ENCODE assay signal across 21 cellular contexts in the genomic region with DNA sequence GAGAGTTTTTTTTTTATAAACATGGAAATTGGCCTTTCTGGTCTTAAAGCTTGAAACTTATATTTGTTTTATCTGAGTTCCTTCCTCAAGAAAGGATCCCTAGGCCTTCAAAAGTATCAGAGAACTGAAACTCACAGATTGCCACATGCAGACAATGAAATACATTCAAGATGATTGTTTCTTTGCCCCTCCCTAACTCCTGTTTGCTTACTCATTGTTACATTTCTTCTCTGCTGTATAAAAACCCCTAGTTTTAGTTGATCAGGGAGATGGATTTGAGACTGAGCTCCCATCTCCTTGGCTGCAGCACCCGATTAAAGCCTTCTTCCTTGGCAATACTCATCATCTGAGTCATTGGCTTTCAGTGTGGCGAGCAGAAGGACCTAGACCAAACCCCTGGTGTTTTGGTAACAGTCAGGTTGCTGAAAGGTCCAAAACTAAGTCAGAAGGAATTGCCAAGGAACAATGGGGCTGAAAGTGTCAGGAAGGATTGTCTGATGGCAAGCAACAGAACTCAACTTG.
"Had no signal": no experiment of that assay in that cellular context is flagged by ENCODE, and none has a peak within 500 bp of the region (broad histone marks: within the 10 kb centered on the region; RNA-seq: fewer than 3 reads in every experiment).

No MANE protein-coding gene starts in this region.

- H3K4me3 Mint-ChIP-seq: immature natural killer cell, nephron had no signal

- H3K27me3 Mint-ChIP-seq: progenitor cell of endocrine pancreas had no signal

- H3K36me3 ChIP-seq: colonic mucosa, esophagus squamous epithelium, left ventricle myocardium inferior, lower lobe of right lung, pancreas, suprapubic skin, thyroid gland, upper lobe of left lung, uterus had no signal

- ATAC-seq: lower lobe of right lung; pancreas; right cardiac atrium; stimulated activated naive CD8-positive, alpha-beta T cell treated with anti-CD3 and anti-CD28 coated beads, Interleukin-15, Interleukin-2, amounts not matched to agents 100 U/mL and 50 U/mL, for 24 hours had no signal

- H3K9me3 ChIP-seq: colonic mucosa, lower lobe of right lung, pancreas, thyroid gland, uterus had no signal

- DNase-seq: colonic mucosa; effector CD4-positive, alpha-beta T cell; esophagus squamous epithelium; foreskin fibroblast; immature natural killer cell; left ventricle myocardium inferior; lower lobe of right lung; mesenchymal stem cell; midbrain; occipital lobe; pancreas; right cardiac atrium; stimulated activated CD4-positive, alpha-beta T cell treated with anti-CD3 and anti-CD28 coated beads, Interleukin-2, amount 100 ng/mL, for 48 hours; stimulated activated naive CD8-positive, alpha-beta T cell treated with anti-CD3 and anti-CD28 coated beads, Interleukin-15, Interleukin-2, amounts not matched to agents 100 U/mL and 50 U/mL, for 24 hours; thyroid gland; upper lobe of left lung; uterus had no signal

- H3K4me1 ChIP-seq: colonic mucosa, left ventricle myocardium inferior, lower lobe of right lung, pancreas, thyroid gland, upper lobe of left lung, uterus had no signal

- H3K4me3 ChIP-seq: colonic mucosa, esophagus squamous epithelium, left ventricle myocardium inferior, lower lobe of right lung, pancreas, smooth muscle cell, suprapubic skin, thyroid gland, upper lobe of left lung, uterus had no signal

- H3K4me1 Mint-ChIP-seq: immature natural killer cell had no signal

- H3K27ac ChIP-seq: colonic mucosa, esophagus squamous epithelium, left ventricle myocardium inferior, lower lobe of right lung, pancreas, suprapubic skin, thyroid gland, upper lobe of left lung, uterus had no signal

- H3K27ac Mint-ChIP-seq: immature natural killer cell, nephron, progenitor cell of endocrine pancreas had no signal

- H3K36me3 Mint-ChIP-seq: immature natural killer cell had no signal
